In the genomic region with DNA sequence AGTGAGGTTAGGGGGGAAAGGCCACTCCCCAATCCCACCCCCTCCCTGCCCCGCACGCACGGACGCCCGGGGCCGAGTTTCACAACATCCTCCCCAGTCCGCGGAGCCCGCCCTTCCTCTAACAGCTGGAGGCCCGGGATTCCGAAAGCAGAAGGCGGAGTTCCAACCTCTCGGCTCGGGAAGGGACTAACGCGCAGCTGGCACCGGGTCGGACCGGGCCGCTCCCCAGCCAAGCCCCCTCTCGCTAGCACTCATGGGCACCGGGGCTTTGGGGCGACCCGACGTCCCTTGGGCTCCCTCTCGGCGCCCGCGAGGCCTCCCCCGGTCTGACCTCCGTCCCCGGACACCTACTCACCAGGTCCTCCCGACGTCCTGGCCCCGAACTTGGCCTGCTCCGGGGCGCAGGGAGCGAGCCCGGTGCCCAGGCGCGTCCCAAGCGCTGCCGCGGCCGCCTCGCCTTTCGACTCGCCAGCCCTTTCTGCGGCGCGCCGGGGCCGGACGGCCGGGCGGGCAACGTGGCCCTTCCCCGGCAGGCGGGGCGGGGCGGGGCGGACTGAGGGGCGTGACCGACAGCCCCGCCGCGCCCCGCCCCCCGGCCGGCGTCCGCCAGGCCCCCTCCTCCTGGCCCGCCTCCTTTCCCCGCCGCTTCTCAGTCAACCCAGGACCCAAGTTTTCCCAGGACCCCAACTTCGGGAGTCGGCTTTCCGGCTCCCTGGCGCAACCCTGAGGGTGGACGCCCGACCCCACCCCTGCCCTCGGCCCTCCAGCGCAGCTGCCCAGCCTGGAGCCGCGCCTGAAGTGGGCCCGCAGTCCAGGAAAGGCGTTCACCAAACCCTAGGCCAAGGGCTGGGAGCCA, we compare ENCODE assay signal across 8 cellular contexts. TPM values are rescaled to one million over a fixed set of nuclear protein-coding genes. Genes with fewer than 3 reads are reported as not detected.
DNase-seq lines count a peak whose midpoint lies in the region; ATAC-seq, FAIRE-seq and TF ChIP-seq lines count a peak whose summit lies in the region.

A gene (minus strand): TSS at position 482 of the 856 bp plus-strand sequence. CDS start 9,835 bp downstream, outside the sequence.

- peaks cover 2% of the 10 kb centered on the region for H3K27me3 Mint-ChIP-seq in nephron progenitor cell (ENCODE audit: low read depth, poor library complexity)
- no peaks in the 10 kb centered on the region for H3K27me3 Mint-ChIP-seq in stimulated activated naive CD8-positive, alpha-beta T cell treated with anti-CD3 and anti-CD28 coated beads, Interleukin-15, amount 100 ng/mL, for 72 hours

- DNase-seq in BJ (ENCODE audit: low read depth): no peak
- DNase-seq in GM19239 (ENCODE audit: insufficient read length, low spot score): peak; percentile 90
- peak; percentile 29 for DNase-seq in RCC 7860 (ENCODE audit: low spot score)
- DNase-seq in activated T-helper 9 cell treated with anti-CD3 and anti-CD28 coated beads, Interleukin-2, amount 50 U/mL, for 16 hours (ENCODE audit: low read depth): peak; percentile 73
- peak; percentile 91 for DNase-seq in fibroblast of pulmonary artery (ENCODE audit: low read depth)
- peak; percentile 91 for DNase-seq in nephron progenitor cell
- peak; percentile 75 to 81 for DNase-seq in stimulated activated naive CD8-positive, alpha-beta T cell treated with anti-CD3 and anti-CD28 coated beads, Interleukin-15, amount 100 ng/mL, for 72 hours

- H3K27me3 ChIP-seq in BJ (ENCODE audit: control insufficient read depth, insufficient read depth, low read length): no peaks in the 10 kb centered on the region

- H3K4me3 ChIP-seq in BJ (ENCODE audit: low read depth, low read length) (peak within 1 kb of the TSS; percentile 95), fibroblast of pulmonary artery (replicated peaks; ENCODE audit: low read depth, low read length) (peak within 1 kb of the TSS; percentile 92)

- peak; percentile 35 for ATAC-seq in HG03460 (IDR thresholded peaks at IDR 0.05; ENCODE audit: unreplicated experiment)
- peak; percentile 57 for ATAC-seq in stimulated activated naive CD8-positive, alpha-beta T cell treated with anti-CD3 and anti-CD28 coated beads, Interleukin-15, amount 100 ng/mL, for 72 hours

- peaks cover 21% of the 10 kb centered on the region for H3K36me3 Mint-ChIP-seq in nephron progenitor cell (ENCODE audit: low read depth)

- no peak for TF ChIP-seq CTCF in BJ (IDR thresholded peaks at IDR 0.05; ENCODE audit: insufficient read depth, low read depth, low read length)
- no peak for TF ChIP-seq CTCF in fibroblast of pulmonary artery (IDR thresholded peaks at IDR 0.05; ENCODE audit: low read length, missing control alignments)
- no peak for TF ChIP-seq CTCF in nephron progenitor cell (IDR thresholded peaks at IDR 0.05)

- H3K36me3 ChIP-seq in BJ (ENCODE audit: control insufficient read depth, insufficient read depth, low read length): peaks cover 7% of the 10 kb centered on the region

- FAIRE-seq in GM19239 (lab: Jason Lieb, UNC): peak; percentile 52
- no peak for FAIRE-seq in RCC 7860 (lab: Jason Lieb, UNC)

- POLR2A ChIA-PET in BJ (lab: Charles Lee): interaction anchor here (0.6 to 1.0 kb wide), 2 partner anchors 14 to 16 kb away, joined by 3 to 15 read pairs; no protein-coding TSS in a partner anchor

- CTCF ChIA-PET in BJ (lab: Yijun Ruan, JAX): interaction anchor here (1.5 to 5.0 kb wide), 2 partner anchors 14 to 18 kb away, joined by 5 to 38 read pairs; no protein-coding TSS in a partner anchor

- peak within 1 kb of the TSS; percentile 59 for H3K27ac Mint-ChIP-seq in nephron progenitor cell
- H3K27ac Mint-ChIP-seq in stimulated activated naive CD8-positive, alpha-beta T cell treated with anti-CD3 and anti-CD28 coated beads, Interleukin-15, amount 100 ng/mL, for 72 hours: peak within 1 kb of the TSS; percentile 91 to 93

- H3K9me3 Mint-ChIP-seq in nephron progenitor cell: no peaks in the 10 kb centered on the region
- H3K9me3 Mint-ChIP-seq in stimulated activated naive CD8-positive, alpha-beta T cell treated with anti-CD3 and anti-CD28 coated beads, Interleukin-15, amount 100 ng/mL, for 72 hours: no peaks in the 10 kb centered on the region

- peaks cover 82% of the 10 kb centered on the region for H3K4me1 Mint-ChIP-seq in nephron progenitor cell
- H3K4me1 Mint-ChIP-seq in stimulated activated naive CD8-positive, alpha-beta T cell treated with anti-CD3 and anti-CD28 coated beads, Interleukin-15, amount 100 ng/mL, for 72 hours: peaks cover 86% of the 10 kb centered on the region

- peak within 1 kb of the TSS; percentile 84 for H3K4me3 Mint-ChIP-seq in nephron progenitor cell
- peak within 1 kb of the TSS; percentile 88 to 90 for H3K4me3 Mint-ChIP-seq in stimulated activated naive CD8-positive, alpha-beta T cell treated with anti-CD3 and anti-CD28 coated beads, Interleukin-15, amount 100 ng/mL, for 72 hours

RNA-seq across cellular contexts. Expression of the gene that starts here (rescaled TPM):
- 156 and 197 TPM in 2 replicates for polyA plus RNA-seq in BJ (2011; rRNA removed)
- 86.8 and 131 TPM in 2 replicates for polyA minus RNA-seq in BJ (2011; rRNA and poly(A)+ RNA removed)
